In the genomic region with DNA sequence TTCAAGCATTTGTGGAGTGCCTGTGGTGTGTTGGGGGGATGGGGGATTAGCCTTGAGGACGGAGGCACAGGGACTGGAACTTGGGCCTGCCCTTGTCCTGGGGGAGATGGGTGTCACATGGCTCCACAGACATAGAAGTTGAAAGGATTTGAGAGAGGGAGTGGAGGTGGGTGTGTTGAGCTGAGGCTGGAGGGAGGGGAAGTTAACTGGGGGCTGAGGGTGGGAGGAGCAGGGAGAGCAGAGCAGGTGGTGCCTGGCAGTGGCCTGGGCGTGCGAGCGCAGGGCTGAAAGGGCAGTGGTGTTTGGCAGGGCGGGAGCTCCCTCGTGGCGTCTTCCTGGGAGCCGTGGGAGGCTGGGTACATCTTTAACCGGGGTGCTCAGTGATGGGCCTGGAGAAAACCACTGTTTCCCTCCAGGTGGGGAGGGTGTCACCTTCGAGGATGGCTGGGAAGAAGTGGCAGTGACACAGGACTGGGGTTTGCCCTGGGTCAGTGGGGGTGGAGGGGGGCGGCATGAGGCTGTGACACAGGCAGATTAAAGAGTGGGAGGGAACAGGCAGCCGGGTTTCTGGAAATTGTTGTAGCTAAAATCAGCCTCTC, we compare ENCODE assay signal across 16 cellular contexts. TPM values are rescaled to one million over a fixed set of nuclear protein-coding genes. Genes with fewer than 3 reads are reported as not detected.
DNase-seq lines count a peak whose midpoint lies in the region; ATAC-seq and TF ChIP-seq lines count a peak whose summit lies in the region.
"Had no signal": no experiment of that assay in that cellular context is flagged by ENCODE, and none has a peak within 500 bp of the region (broad histone marks: within the 10 kb centered on the region; RNA-seq: fewer than 3 reads in every experiment).

No MANE protein-coding gene starts in this region.

- H3K27me3 ChIP-seq in aorta (ENCODE audit: control insufficient read depth in 1 of 2, insufficient read depth in 2 of 2, low read length in 1 of 2): no peaks in the 10 kb centered on the region
- H3K27me3 ChIP-seq: adrenal gland had no signal

- H3K36me3 Mint-ChIP-seq in activated naive CD4-positive, alpha-beta T cell treated with anti-CD3 and anti-CD28 coated beads, Interleukin-2, amount 50 U/mL, for 24 hours: peaks cover 2% of the 10 kb centered on the region
- peaks cover 29% of the 10 kb centered on the region for H3K36me3 Mint-ChIP-seq in activated CD4-positive, alpha-beta memory T cell treated with anti-CD3 and anti-CD28 coated beads, Interleukin-2, amount 10 ng/mL, durations not matched to agents 7 days and 5 days (ENCODE audit: low read depth)
- H3K36me3 Mint-ChIP-seq in endothelial cell (ENCODE audit: low read depth, unreplicated experiment): peaks cover 51% of the 10 kb centered on the region

- no peaks in the 10 kb centered on the region for H3K9me3 Mint-ChIP-seq in activated naive CD4-positive, alpha-beta T cell treated with anti-CD3 and anti-CD28 coated beads, Interleukin-2, amount 50 U/mL, for 24 hours
- H3K9me3 Mint-ChIP-seq in activated CD4-positive, alpha-beta memory T cell treated with anti-CD3 and anti-CD28 coated beads, Interleukin-2, amount 10 ng/mL, durations not matched to agents 7 days and 5 days: no peaks in the 10 kb centered on the region
- no peaks in the 10 kb centered on the region for H3K9me3 Mint-ChIP-seq in endothelial cell (ENCODE audit: unreplicated experiment)
- H3K9me3 Mint-ChIP-seq in stimulated activated naive CD8-positive, alpha-beta T cell treated with anti-CD3 and anti-CD28 coated beads, Interleukin-15, amount 100 ng/mL, for 72 hours: no peaks in the 10 kb centered on the region

- H3K36me3 ChIP-seq in aorta (ENCODE audit: control insufficient read depth in 1 of 2, insufficient read depth in 2 of 2, low read length in 1 of 2): peaks cover 0 to 2% of the 10 kb centered on the region in 2 donors

- intact Hi-C loops in aorta (cut with DNase I): no loop called here

- no peaks in the 10 kb centered on the region for H3K9me3 ChIP-seq in aorta (ENCODE audit: control insufficient read depth, low read length)
- H3K9me3 ChIP-seq: adrenal gland had no signal

- ATAC-seq in stimulated activated naive CD8-positive, alpha-beta T cell treated with anti-CD3 and anti-CD28 coated beads, Interleukin-15, amount 100 ng/mL, for 72 hours: no peak
- no peak for ATAC-seq in aorta (ENCODE audit: low FRiP score)
- ATAC-seq: right cardiac atrium had no signal

- peak overlapping the region; percentile 18 for H3K27ac Mint-ChIP-seq in activated naive CD4-positive, alpha-beta T cell treated with anti-CD3 and anti-CD28 coated beads, Interleukin-2, amount 50 U/mL, for 24 hours
- H3K27ac Mint-ChIP-seq in activated CD4-positive, alpha-beta memory T cell treated with anti-CD3 and anti-CD28 coated beads, Interleukin-2, amount 10 ng/mL, durations not matched to agents 7 days and 5 days: peak overlapping the region; percentile 44
- H3K27ac Mint-ChIP-seq in endothelial cell (ENCODE audit: unreplicated experiment): no peak overlapping the region
- H3K27ac Mint-ChIP-seq in stimulated activated naive CD8-positive, alpha-beta T cell treated with anti-CD3 and anti-CD28 coated beads, Interleukin-15, amount 100 ng/mL, for 72 hours: peak overlapping the region; percentile 62 to 93

- H3K4me3 Mint-ChIP-seq in activated naive CD4-positive, alpha-beta T cell treated with anti-CD3 and anti-CD28 coated beads, Interleukin-2, amount 50 U/mL, for 24 hours: peak overlapping the region; percentile 39
- no peak overlapping the region for H3K4me3 Mint-ChIP-seq in activated CD4-positive, alpha-beta memory T cell treated with anti-CD3 and anti-CD28 coated beads, Interleukin-2, amount 10 ng/mL, durations not matched to agents 7 days and 5 days
- H3K4me3 Mint-ChIP-seq in endothelial cell (ENCODE audit: unreplicated experiment): peak overlapping the region; percentile 19
- H3K4me3 Mint-ChIP-seq in stimulated activated naive CD8-positive, alpha-beta T cell treated with anti-CD3 and anti-CD28 coated beads, Interleukin-15, amount 100 ng/mL, for 72 hours: peak overlapping the region in 1 of 2 donors; percentile 67

- CTCF ChIA-PET in activated CD4-positive, alpha-beta memory T cell treated with anti-CD3 and anti-CD28 coated beads, Interleukin-2, amount 10 ng/mL, durations not matched to agents 7 days and 5 days (lab: Charles Lee): no interaction called here

- H3K4me3 ChIP-seq in aorta (ENCODE audit: low read length in 2 of 2): no peak overlapping the region
- H3K4me3 ChIP-seq: adrenal gland had no signal

- H3K27ac ChIP-seq in aorta (ENCODE audit: low read depth in 1 of 2, low read length in 2 of 2): no peak overlapping the region
- H3K27ac ChIP-seq: adrenal gland had no signal

- DNase-seq in activated naive CD4-positive, alpha-beta T cell (lab: John Stamatoyannopoulos, UW): no peak
- no peak for DNase-seq in activated CD4-positive, alpha-beta memory T cell treated with anti-CD3 and anti-CD28 coated beads, Interleukin-2, amount 10 ng/mL, durations not matched to agents 7 days and 5 days
- DNase-seq in endothelial cell (ENCODE audit: low spot score): no peak
- no peak for DNase-seq in stimulated activated naive CD8-positive, alpha-beta T cell treated with anti-CD3 and anti-CD28 coated beads, Interleukin-15, amount 100 ng/mL, for 72 hours
- no peak for DNase-seq in NCI-H2029 (lab: John Stamatoyannopoulos, UW)
- no peak for DNase-seq in CD1c-positive myeloid dendritic cell (ENCODE audit: extremely low spot score)
- DNase-seq in aorta: no peak
- DNase-seq: ACHN; activated CD8-positive, alpha-beta memory T cell treated with anti-CD3 and anti-CD28 coated beads, Interleukin-2, amount 50 U/mL, for 4 hours; adrenal gland; central memory CD4-positive, alpha-beta T cell; COR-L47; MM.1S; NCI-H2029 treated with DMSO at 0.1 percent for 48 hours had no signal

- 75 to 86% methylated on average over 12 of the region's 12 CpGs for WGBS in aorta, 2 donors

- POLR2A ChIA-PET in activated CD4-positive, alpha-beta memory T cell treated with anti-CD3 and anti-CD28 coated beads, Interleukin-2, amount 10 ng/mL, durations not matched to agents 7 days and 5 days (lab: Charles Lee): no interaction called here

- TF ChIP-seq CTCF in endothelial cell (IDR thresholded peaks at IDR 0.05; ENCODE audit: unreplicated experiment): no peak

- no peaks in the 10 kb centered on the region for H3K27me3 Mint-ChIP-seq in activated naive CD4-positive, alpha-beta T cell treated with anti-CD3 and anti-CD28 coated beads, Interleukin-2, amount 50 U/mL, for 24 hours
- H3K27me3 Mint-ChIP-seq in activated CD4-positive, alpha-beta memory T cell treated with anti-CD3 and anti-CD28 coated beads, Interleukin-2, amount 10 ng/mL, durations not matched to agents 7 days and 5 days: no peaks in the 10 kb centered on the region
- peaks cover 21% of the 10 kb centered on the region for H3K27me3 Mint-ChIP-seq in endothelial cell (ENCODE audit: unreplicated experiment)
- H3K27me3 Mint-ChIP-seq in stimulated activated naive CD8-positive, alpha-beta T cell treated with anti-CD3 and anti-CD28 coated beads, Interleukin-15, amount 100 ng/mL, for 72 hours: no peaks in the 10 kb centered on the region

- H3K4me1 Mint-ChIP-seq in activated naive CD4-positive, alpha-beta T cell treated with anti-CD3 and anti-CD28 coated beads, Interleukin-2, amount 50 U/mL, for 24 hours: peaks cover 38% of the 10 kb centered on the region
- peaks cover 31% of the 10 kb centered on the region for H3K4me1 Mint-ChIP-seq in activated CD4-positive, alpha-beta memory T cell treated with anti-CD3 and anti-CD28 coated beads, Interleukin-2, amount 10 ng/mL, durations not matched to agents 7 days and 5 days
- H3K4me1 Mint-ChIP-seq in endothelial cell (ENCODE audit: unreplicated experiment): peaks cover 14% of the 10 kb centered on the region
- H3K4me1 Mint-ChIP-seq in stimulated activated naive CD8-positive, alpha-beta T cell treated with anti-CD3 and anti-CD28 coated beads, Interleukin-15, amount 100 ng/mL, for 72 hours: peaks cover 46% of the 10 kb centered on the region

- H3K4me1 ChIP-seq in aorta (ENCODE audit: control insufficient read depth in 1 of 2, insufficient read depth in 2 of 2, low read length in 2 of 2): no peaks in the 10 kb centered on the region

RNA-seq across cellular contexts. Expression of a gene that starts 45.5 kb away (rescaled TPM):
- total RNA-seq in activated CD4-positive, alpha-beta memory T cell treated with anti-CD3 and anti-CD28 coated beads, Interleukin-2, amount 10 ng/mL, durations not matched to agents 7 days and 5 days: 10 to 100 TPM; 50.5 to 51.1 TPM
- total RNA-seq in endothelial cell (ENCODE audit: unreplicated experiment) (287 TPM), aorta (100 to 1,000 TPM in 1 of 2 donors, 10 to 100 TPM in 1; 93.3 to 147 TPM)
- 10 to 100 TPM; 14.0 to 47.3 TPM for polyA plus RNA-seq in aorta
